ENCODE assay signal across 1 cellular context in genomic region chr14:75201087-75201486, GRCh38.
TF ChIP-seq lines count a peak whose summit lies in the region.

No MANE protein-coding gene starts in this region.

TF ChIP-seq in SK-N-SH treated with all-trans-retinoic acid at 6 μM for 48 hours, 23 proteins besides CTCF, POLR2A, EP300 and RAD21 (continued from another document):
- TF ChIP-seq, protein P1, sequence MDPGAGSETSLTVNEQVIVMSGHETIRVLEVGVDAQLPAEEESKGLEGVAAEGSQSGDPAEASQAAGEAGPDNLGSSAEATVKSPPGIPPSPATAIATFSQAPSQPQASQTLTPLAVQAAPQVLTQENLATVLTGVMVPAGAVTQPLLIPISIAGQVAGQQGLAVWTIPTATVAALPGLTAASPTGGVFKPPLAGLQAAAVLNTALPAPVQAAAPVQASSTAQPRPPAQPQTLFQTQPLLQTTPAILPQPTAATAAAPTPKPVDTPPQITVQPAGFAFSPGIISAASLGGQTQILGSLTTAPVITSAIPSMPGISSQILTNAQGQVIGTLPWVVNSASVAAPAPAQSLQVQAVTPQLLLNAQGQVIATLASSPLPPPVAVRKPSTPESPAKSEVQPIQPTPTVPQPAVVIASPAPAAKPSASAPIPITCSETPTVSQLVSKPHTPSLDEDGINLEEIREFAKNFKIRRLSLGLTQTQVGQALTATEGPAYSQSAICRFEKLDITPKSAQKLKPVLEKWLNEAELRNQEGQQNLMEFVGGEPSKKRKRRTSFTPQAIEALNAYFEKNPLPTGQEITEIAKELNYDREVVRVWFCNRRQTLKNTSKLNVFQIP (CRISPR knock-in tag; IDR thresholded peaks at IDR 0.05; ENCODE audit: borderline replicate concordance, low read depth): no peak
- TF ChIP-seq TCF4 (CRISPR knock-in tag; IDR thresholded peaks at IDR 0.05; ENCODE audit: borderline replicate concordance): no peak
- TF ChIP-seq ZFP30 (CRISPR knock-in tag; IDR thresholded peaks at IDR 0.05): no peak
- 0 out of 2 replicates have a peak, but pooled peaks have one; percentile 3 for TF ChIP-seq CREB5 (CRISPR knock-in tag; IDR thresholded peaks at IDR 0.05; ENCODE audit: low read depth)
- no peak for TF ChIP-seq ZNF70 (CRISPR knock-in tag; IDR thresholded peaks at IDR 0.05)
- no peak for TF ChIP-seq BACH2 (CRISPR knock-in tag; IDR thresholded peaks at IDR 0.05; ENCODE audit: borderline replicate concordance)
TF ChIP-seq in SK-N-SH treated with all-trans-retinoic acid at 6 μM for 48 hours: peak in this region for 3.
